In the genomic region with DNA sequence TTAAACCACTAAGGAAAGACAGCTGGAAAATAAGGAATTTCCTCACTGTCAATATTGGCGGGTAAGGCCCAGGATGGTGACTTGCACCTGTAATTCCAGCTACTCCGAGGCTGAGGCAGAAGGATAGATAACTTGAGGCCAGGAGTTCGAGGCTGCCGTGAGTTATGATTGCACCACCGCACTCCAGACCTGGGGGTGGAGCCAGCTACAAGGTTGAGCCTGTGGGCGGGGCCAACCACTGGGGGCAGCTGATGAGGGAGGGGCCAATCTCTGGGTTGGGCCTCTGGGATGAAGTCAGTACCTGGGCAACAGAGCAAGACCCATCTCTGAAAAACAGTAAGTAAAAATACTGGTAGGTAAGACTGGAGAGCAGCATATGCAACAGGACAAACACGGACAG, we compare ENCODE assay signal across 17 cellular contexts.
A peak's percentile ranks its signal among the peaks of the same experiment; 100 is the strongest.
DNase-seq lines count a peak whose midpoint lies in the region; ATAC-seq lines count a peak whose summit lies in the region.
"Had no signal": no experiment of that assay in that cellular context is flagged by ENCODE, and none has a peak within 500 bp of the region (broad histone marks: within the 10 kb centered on the region; RNA-seq: fewer than 3 reads in every experiment).

No MANE protein-coding gene starts in this region.

- H3K4me1 Mint-ChIP-seq in activated CD4-positive, alpha-beta memory T cell treated with anti-CD3 and anti-CD28 coated beads for 36 hours (ENCODE audit: low read depth), result peaks cover 50% of the 10 kb centered on the region
- peaks cover 24% of the 10 kb centered on the region for H3K4me1 Mint-ChIP-seq in activated CD4-positive, alpha-beta memory T cell treated with anti-CD3 and anti-CD28 coated beads, Interleukin-2, amount 10 ng/mL, durations not matched to agents 7 days and 5 days
- H3K4me1 Mint-ChIP-seq in stimulated activated naive CD8-positive, alpha-beta T cell treated with anti-CD3 and anti-CD28 coated beads, Interleukin-15, amount 100 ng/mL, for 72 hours, result peaks cover 50% of the 10 kb centered on the region
- peaks cover 40% of the 10 kb centered on the region for H3K4me1 Mint-ChIP-seq in activated T-helper 17 cell treated with anti-CD3 and anti-CD28 coated beads, Interleukin-2, amount 50 U/mL, for 72 hours

- ATAC-seq in stimulated activated naive CD8-positive, alpha-beta T cell treated with anti-CD3 and anti-CD28 coated beads, Interleukin-15, Interleukin-2, amounts not matched to agents 100 U/mL and 50 U/mL, for 24 hours, result no peak
- ATAC-seq in stimulated activated naive CD8-positive, alpha-beta T cell treated with anti-CD3 and anti-CD28 coated beads, Interleukin-15, amount 100 ng/mL, for 72 hours, result no peak
- no peak for ATAC-seq in activated T-helper 17 cell treated with anti-CD3 and anti-CD28 coated beads, Interleukin-2, amount 50 U/mL, for 72 hours (replicated peaks)
- ATAC-seq in GM19395 (IDR thresholded peaks at IDR 0.05; ENCODE audit: unreplicated experiment) (no peak), HG03108 (IDR thresholded peaks at IDR 0.05; ENCODE audit: unreplicated experiment) (no peak)

- H3K27ac Mint-ChIP-seq in activated CD4-positive, alpha-beta memory T cell treated with anti-CD3 and anti-CD28 coated beads for 36 hours, result no peak overlapping the region
- no peak overlapping the region for H3K27ac Mint-ChIP-seq in activated CD4-positive, alpha-beta memory T cell treated with anti-CD3 and anti-CD28 coated beads, Interleukin-2, amount 10 ng/mL, durations not matched to agents 7 days and 5 days
- H3K27ac Mint-ChIP-seq in stimulated activated naive CD8-positive, alpha-beta T cell treated with anti-CD3 and anti-CD28 coated beads, Interleukin-15, amount 100 ng/mL, for 72 hours, result no peak overlapping the region
- H3K27ac Mint-ChIP-seq in activated T-helper 17 cell treated with anti-CD3 and anti-CD28 coated beads, Interleukin-2, amount 50 U/mL, for 72 hours, result peak overlapping the region; percentile 4
- H3K27ac Mint-ChIP-seq: IgD-negative memory B cell had no signal

- H3K4me3 Mint-ChIP-seq in activated CD4-positive, alpha-beta memory T cell treated with anti-CD3 and anti-CD28 coated beads for 36 hours, result no peak overlapping the region
- H3K4me3 Mint-ChIP-seq in activated CD4-positive, alpha-beta memory T cell treated with anti-CD3 and anti-CD28 coated beads, Interleukin-2, amount 10 ng/mL, durations not matched to agents 7 days and 5 days, result no peak overlapping the region
- H3K4me3 Mint-ChIP-seq in stimulated activated naive CD8-positive, alpha-beta T cell treated with anti-CD3 and anti-CD28 coated beads, Interleukin-15, amount 100 ng/mL, for 72 hours, result no peak overlapping the region
- H3K4me3 Mint-ChIP-seq in activated T-helper 17 cell treated with anti-CD3 and anti-CD28 coated beads, Interleukin-2, amount 50 U/mL, for 72 hours, result peak overlapping the region; percentile 7
- H3K4me3 Mint-ChIP-seq: CD4-positive, alpha-beta memory T cell; IgD-negative memory B cell had no signal

- intact Hi-C loops in activated CD4-positive, alpha-beta memory T cell treated with anti-CD3 and anti-CD28 coated beads for 36 hours (cut with micrococcal nuclease), result no loop called here

- H3K9me3 Mint-ChIP-seq in activated CD4-positive, alpha-beta memory T cell treated with anti-CD3 and anti-CD28 coated beads for 36 hours, result no peaks in the 10 kb centered on the region
- peaks cover 2% of the 10 kb centered on the region for H3K9me3 Mint-ChIP-seq in activated CD4-positive, alpha-beta memory T cell treated with anti-CD3 and anti-CD28 coated beads, Interleukin-2, amount 10 ng/mL, durations not matched to agents 7 days and 5 days
- no peaks in the 10 kb centered on the region for H3K9me3 Mint-ChIP-seq in stimulated activated naive CD8-positive, alpha-beta T cell treated with anti-CD3 and anti-CD28 coated beads, Interleukin-15, amount 100 ng/mL, for 72 hours
- H3K9me3 Mint-ChIP-seq in activated T-helper 17 cell treated with anti-CD3 and anti-CD28 coated beads, Interleukin-2, amount 50 U/mL, for 72 hours, result no peaks in the 10 kb centered on the region
- H3K9me3 Mint-ChIP-seq: CD4-positive, alpha-beta memory T cell; IgD-negative memory B cell had no signal

- peaks cover 4% of the 10 kb centered on the region for H3K27me3 Mint-ChIP-seq in activated CD4-positive, alpha-beta memory T cell treated with anti-CD3 and anti-CD28 coated beads for 36 hours
- peaks cover 16% of the 10 kb centered on the region for H3K27me3 Mint-ChIP-seq in activated CD4-positive, alpha-beta memory T cell treated with anti-CD3 and anti-CD28 coated beads, Interleukin-2, amount 10 ng/mL, durations not matched to agents 7 days and 5 days
- no peaks in the 10 kb centered on the region for H3K27me3 Mint-ChIP-seq in stimulated activated naive CD8-positive, alpha-beta T cell treated with anti-CD3 and anti-CD28 coated beads, Interleukin-15, amount 100 ng/mL, for 72 hours
- no peaks in the 10 kb centered on the region for H3K27me3 Mint-ChIP-seq in activated T-helper 17 cell treated with anti-CD3 and anti-CD28 coated beads, Interleukin-2, amount 50 U/mL, for 72 hours
- H3K27me3 Mint-ChIP-seq: IgD-negative memory B cell had no signal

- POLR2A ChIA-PET in activated CD4-positive, alpha-beta memory T cell treated with anti-CD3 and anti-CD28 coated beads for 36 hours (lab: Charles Lee), result interaction anchor here (1.0 to 1.6 kb wide), 3 partner anchors 9 to 55 kb away, joined by 3 to 9 read pairs (median 5); no protein-coding TSS in a partner anchor
- POLR2A ChIA-PET in activated CD4-positive, alpha-beta memory T cell treated with anti-CD3 and anti-CD28 coated beads, Interleukin-2, amount 10 ng/mL, durations not matched to agents 7 days and 5 days (lab: Charles Lee), result interaction anchor here (0.6 to 1.2 kb wide), 3 partner anchors 9 to 92 kb away, joined by 3 to 4 read pairs (median 3); a partner anchor contains a TSS

- no peaks in the 10 kb centered on the region for H3K36me3 Mint-ChIP-seq in activated CD4-positive, alpha-beta memory T cell treated with anti-CD3 and anti-CD28 coated beads for 36 hours
- no peaks in the 10 kb centered on the region for H3K36me3 Mint-ChIP-seq in activated CD4-positive, alpha-beta memory T cell treated with anti-CD3 and anti-CD28 coated beads, Interleukin-2, amount 10 ng/mL, durations not matched to agents 7 days and 5 days (ENCODE audit: low read depth)
- no peaks in the 10 kb centered on the region for H3K36me3 Mint-ChIP-seq in activated T-helper 17 cell treated with anti-CD3 and anti-CD28 coated beads, Interleukin-2, amount 50 U/mL, for 72 hours (ENCODE audit: low read depth)
- H3K36me3 Mint-ChIP-seq: CD4-positive, alpha-beta memory T cell had no signal

- peak; percentile 32 for DNase-seq in activated CD4-positive, alpha-beta memory T cell treated with anti-CD3 and anti-CD28 coated beads for 36 hours
- DNase-seq in activated CD4-positive, alpha-beta memory T cell treated with anti-CD3 and anti-CD28 coated beads, Interleukin-2, amount 10 ng/mL, durations not matched to agents 7 days and 5 days, result no peak
- peak; percentile 43 for DNase-seq in stimulated activated naive CD8-positive, alpha-beta T cell treated with anti-CD3 and anti-CD28 coated beads, Interleukin-15, Interleukin-2, amounts not matched to agents 100 U/mL and 50 U/mL, for 24 hours
- no peak for DNase-seq in stimulated activated naive CD8-positive, alpha-beta T cell treated with anti-CD3 and anti-CD28 coated beads, Interleukin-15, amount 100 ng/mL, for 72 hours
- DNase-seq: ACHN; CD4-positive, alpha-beta memory T cell; GM23248; NCI-H1048; NCI-H146; NCI-H2081 treated with DMSO at 0.1 percent for 48 hours; NCI-H226; NCI-H526; Right ventricle myocardium superior had no signal

- CTCF ChIA-PET in activated CD4-positive, alpha-beta memory T cell treated with anti-CD3 and anti-CD28 coated beads for 36 hours (lab: Charles Lee), result interaction anchor here (0.8 to 1.0 kb wide), 3 partner anchors 9 to 94 kb away, joined by 3 to 5 read pairs (median 3); no protein-coding TSS in a partner anchor
- CTCF ChIA-PET in activated CD4-positive, alpha-beta memory T cell treated with anti-CD3 and anti-CD28 coated beads, Interleukin-2, amount 10 ng/mL, durations not matched to agents 7 days and 5 days (lab: Charles Lee), result no interaction called here

Comparison
In these comparisons a context has a peak if more than half of its experiments do, and no peak if none do; other contexts are left out.
1. DNase-seq: peak in activated CD4-positive, alpha-beta memory T cell treated with anti-CD3 and anti-CD28 coated beads for 36 hours (single experiment) and stimulated activated naive CD8-positive, alpha-beta T cell treated with anti-CD3 and anti-CD28 coated beads, Interleukin-15, Interleukin-2, amounts not matched to agents 100 U/mL and 50 U/mL, for 24 hours (single experiment); none in activated CD4-positive, alpha-beta memory T cell treated with anti-CD3 and anti-CD28 coated beads, Interleukin-2, amount 10 ng/mL, durations not matched to agents 7 days and 5 days (single experiment) and stimulated activated naive CD8-positive, alpha-beta T cell treated with anti-CD3 and anti-CD28 coated beads, Interleukin-15, amount 100 ng/mL, for 72 hours (0 of 2).